In the genomic region with DNA sequence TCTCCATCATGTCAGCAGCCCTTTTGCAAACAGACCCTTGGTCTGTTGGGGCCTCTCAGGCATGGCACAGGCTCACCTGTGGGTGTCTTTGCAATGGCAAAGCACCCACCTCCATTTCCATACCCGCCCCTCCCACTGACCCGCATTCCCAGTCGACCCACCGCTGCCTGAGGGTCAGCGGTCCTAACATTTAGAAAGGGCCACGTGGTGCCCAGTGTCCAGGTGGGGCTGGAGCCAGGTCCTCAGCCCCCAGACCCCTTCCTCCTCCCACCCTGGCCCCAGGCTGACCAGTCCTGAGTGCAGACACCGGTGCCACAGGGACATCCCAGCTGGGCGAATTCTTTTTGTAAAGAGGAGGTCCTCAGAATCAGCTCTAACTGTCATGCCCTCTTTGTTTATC, we compare ENCODE assay signal across 14 cellular contexts. TPM values are rescaled to one million over a fixed set of nuclear protein-coding genes. Genes with fewer than 3 reads are reported as not detected.
DNase-seq lines count a peak whose midpoint lies in the region; TF ChIP-seq lines count a peak whose summit lies in the region.
"Had no signal": no experiment of that assay in that cellular context is flagged by ENCODE, and none has a peak within 500 bp of the region (broad histone marks: within the 10 kb centered on the region; RNA-seq: fewer than 3 reads in every experiment).

No MANE protein-coding gene starts in this region.

- H3K9me3 Mint-ChIP-seq in chondrocyte (ENCODE audit: low read depth) (peaks cover 12% of the 10 kb centered on the region), osteocyte (ENCODE audit: unreplicated experiment) (peaks cover 15% of the 10 kb centered on the region)
- no peaks in the 10 kb centered on the region for H3K9me3 Mint-ChIP-seq in activated CD4-positive, alpha-beta T cell treated with anti-CD3 and anti-CD28 coated beads, Interleukin-2, amount 10 ng/mL, durations not matched to agents 24 days and 14 days
- H3K9me3 Mint-ChIP-seq: CD4-positive, alpha-beta T cell; GM23338 had no signal

- H3K4me3 Mint-ChIP-seq in chondrocyte (ENCODE audit: unreplicated experiment) = no peak overlapping the region
- no peak overlapping the region for H3K4me3 Mint-ChIP-seq in osteocyte (ENCODE audit: unreplicated experiment)
- H3K4me3 Mint-ChIP-seq in activated CD4-positive, alpha-beta T cell treated with anti-CD3 and anti-CD28 coated beads, Interleukin-2, amount 10 ng/mL, durations not matched to agents 24 days and 14 days = no peak overlapping the region
- H3K4me3 Mint-ChIP-seq: CD4-positive, alpha-beta T cell; GM23338; HFFc6 had no signal

- H3K4me1 Mint-ChIP-seq in chondrocyte (ENCODE audit: low read depth) (peaks cover 5% of the 10 kb centered on the region), osteocyte (ENCODE audit: unreplicated experiment) (peaks cover 3% of the 10 kb centered on the region)
- H3K4me1 Mint-ChIP-seq in activated CD4-positive, alpha-beta T cell treated with anti-CD3 and anti-CD28 coated beads, Interleukin-2, amount 10 ng/mL, durations not matched to agents 24 days and 14 days = no peaks in the 10 kb centered on the region
- H3K4me1 Mint-ChIP-seq: GM23338 had no signal

- no peak for TF ChIP-seq EP300 in stomach (IDR thresholded peaks at IDR 0.05)

- no peak overlapping the region for H3K4me3 ChIP-seq in stomach
- H3K4me3 ChIP-seq: GM23338 had no signal

- peaks cover 0 to 6% (median 5%) of the 10 kb centered on the region in 4 donors for H3K9me3 ChIP-seq in stomach
- H3K9me3 ChIP-seq: Caco-2 had no signal

- peaks cover 0 to 6% (median 3%) of the 10 kb centered on the region in 4 donors for H3K4me1 ChIP-seq in stomach
- H3K4me1 ChIP-seq: Caco-2 had no signal

- H3K36me3 Mint-ChIP-seq in chondrocyte (ENCODE audit: low read depth) = peaks cover 4% of the 10 kb centered on the region
- H3K36me3 Mint-ChIP-seq in osteocyte (ENCODE audit: unreplicated experiment) = no peaks in the 10 kb centered on the region
- H3K36me3 Mint-ChIP-seq in activated CD4-positive, alpha-beta T cell treated with anti-CD3 and anti-CD28 coated beads, Interleukin-2, amount 10 ng/mL, durations not matched to agents 24 days and 14 days (ENCODE audit: low read depth) = no peaks in the 10 kb centered on the region

- no peaks in the 10 kb centered on the region for H3K36me3 ChIP-seq in stomach

- no peak for TF ChIP-seq POLR2A in stomach (IDR thresholded peaks at IDR 0.05)

- peaks cover 3 to 83% (median 16%) of the 10 kb centered on the region in 3 donors for H3K27me3 ChIP-seq in stomach

- intact Hi-C loops in activated CD4-positive, alpha-beta T cell treated with anti-CD3 and anti-CD28 coated beads, Interleukin-2, amount 10 ng/mL, durations not matched to agents 24 days and 14 days (cut with micrococcal nuclease) = no loop called here
- intact Hi-C loops in stomach (cut with DNase I; ENCODE audit: low total_unique reads) = no loop called here

- H3K27me3 Mint-ChIP-seq in chondrocyte (ENCODE audit: low read depth) (peaks cover 20% of the 10 kb centered on the region), osteocyte (ENCODE audit: unreplicated experiment) (peaks cover 3% of the 10 kb centered on the region)
- H3K27me3 Mint-ChIP-seq in activated CD4-positive, alpha-beta T cell treated with anti-CD3 and anti-CD28 coated beads, Interleukin-2, amount 10 ng/mL, durations not matched to agents 24 days and 14 days = peaks cover 12% of the 10 kb centered on the region

- 84 to 92% (median 86%) methylated on average over 4 to 8 of the region's 8 CpGs for WGBS in stomach, 5 donors

- TF ChIP-seq CTCF in chondrocyte (IDR thresholded peaks at IDR 0.05) (no peak), osteocyte (IDR thresholded peaks at IDR 0.05) (no peak), stomach (IDR thresholded peaks at IDR 0.05) (no peak)

- no peak overlapping the region for H3K27ac ChIP-seq in stomach
- H3K27ac ChIP-seq: C4-2B had no signal

- peak; percentile 34 for DNase-seq in activated CD8-positive, alpha-beta memory T cell treated with anti-CD3 and anti-CD28 coated beads, Interleukin-2, amount 50 U/mL, for 48 hours
- no peak for DNase-seq in activated CD8-positive, alpha-beta memory T cell treated with anti-CD3 and anti-CD28 coated beads, Interleukin-2, amount 50 U/mL, for 4 hours
- DNase-seq in chondrocyte (ENCODE audit: low spot score) = peak; percentile 68
- DNase-seq in osteocyte (ENCODE audit: extremely low spot score, unreplicated experiment) = peak; percentile 71
- peak; percentile 17 for DNase-seq in ureter (ENCODE audit: low spot score)
- no peak for DNase-seq in activated CD4-positive, alpha-beta T cell treated with anti-CD3 and anti-CD28 coated beads, Interleukin-2, amount 10 ng/mL, durations not matched to agents 24 days and 14 days
- DNase-seq in stomach = no peak
- no peak for DNase-seq in hypothalamus (lab: John Stamatoyannopoulos, UW)
- DNase-seq: Caco-2; CD4-positive, alpha-beta T cell; HFFc6; IMR-90 had no signal

- H3K27ac Mint-ChIP-seq in chondrocyte (ENCODE audit: unreplicated experiment) = no peak overlapping the region
- H3K27ac Mint-ChIP-seq in osteocyte (ENCODE audit: unreplicated experiment) = no peak overlapping the region
- no peak overlapping the region for H3K27ac Mint-ChIP-seq in activated CD4-positive, alpha-beta T cell treated with anti-CD3 and anti-CD28 coated beads, Interleukin-2, amount 10 ng/mL, durations not matched to agents 24 days and 14 days
- H3K27ac Mint-ChIP-seq: CD4-positive, alpha-beta T cell; GM23338; HFFc6 had no signal

RNA-seq across cellular contexts. Expression of gene CEP72, which starts 43.3 kb away (rescaled TPM):
- total RNA-seq in chondrocyte (2.7 to 4.5 TPM (median 3.3 TPM) in 3 replicates), osteocyte (5.4 and 7.6 TPM in 2 replicates), ureter (10.9 TPM), stomach (10 to 100 TPM in 1 of 5 donors, 1 to 10 TPM in 3, under 1 TPM in 1; 0.14 to 11.1 (median 2.2) TPM)
- total RNA-seq in activated CD4-positive, alpha-beta T cell treated with anti-CD3 and anti-CD28 coated beads, Interleukin-2, amount 10 ng/mL, durations not matched to agents 24 days and 14 days = 33.2 and 36.0 TPM in 2 replicates
- polyA plus RNA-seq in stomach = 1 to 10 TPM in 2 of 3 donors, under 1 TPM in 1; 0.46 to 3.6 (median 2.1) TPM

RNA-seq across cellular contexts. Expression of gene SLC9A3, which starts 44.6 kb away (rescaled TPM):
- total RNA-seq in chondrocyte (0.95 to 1.4 TPM (median 1.1 TPM) in 3 replicates), osteocyte (1.2 and 1.7 TPM in 2 replicates), ureter (1.1 TPM), stomach (100 to 1,000 TPM in 2 of 5 donors, 10 to 100 TPM in 2, 1 to 10 TPM in 1; 7.8 to 142 (median 68.0) TPM)
- total RNA-seq in activated CD4-positive, alpha-beta T cell treated with anti-CD3 and anti-CD28 coated beads, Interleukin-2, amount 10 ng/mL, durations not matched to agents 24 days and 14 days = 3.0 and 3.3 TPM in 2 replicates
- 10 to 100 TPM in 1 of 3 donors, 1 to 10 TPM in 2; 2.7 to 15.7 (median 5.9) TPM for polyA plus RNA-seq in stomach

Comparison
In these comparisons a context has a peak if more than half of its experiments do, and no peak if none do; other contexts are left out.
1. DNase-seq: peak in activated CD8-positive, alpha-beta memory T cell treated with anti-CD3 and anti-CD28 coated beads, Interleukin-2, amount 50 U/mL, for 48 hours (single experiment), chondrocyte (single experiment), osteocyte (single experiment) and ureter (single experiment); none in activated CD8-positive, alpha-beta memory T cell treated with anti-CD3 and anti-CD28 coated beads, Interleukin-2, amount 50 U/mL, for 4 hours (single experiment), activated CD4-positive, alpha-beta T cell treated with anti-CD3 and anti-CD28 coated beads, Interleukin-2, amount 10 ng/mL, durations not matched to agents 24 days and 14 days (single experiment), stomach (single experiment) and hypothalamus (0 of 51).